8 cellular contexts compared by ENCODE assay signal in genomic region chr14:21825147-21825743, GRCh38.
DNase-seq lines count a peak whose midpoint lies in the region; ATAC-seq and TF ChIP-seq lines count a peak whose summit lies in the region.

No MANE protein-coding gene starts in this region.

- no peak for TF ChIP-seq POLR2A in right lobe of liver (IDR thresholded peaks at IDR 0.05)

- H3K4me2 ChIP-seq in GM23338: no peak overlapping the region
- no peak overlapping the region for H3K4me2 ChIP-seq in PC-9

- CTCF ChIA-PET in PC-9 (lab: Charles Lee): interaction anchor here (0.6 kb wide), 1 partner anchor 75 kb away, joined by 9 read pairs; no protein-coding TSS in a partner anchor

- intact Hi-C loops in PC-9 (cut with micrococcal nuclease; ENCODE audit: unreplicated experiment) (no loop called here), right lobe of liver (cut with DNase I) (no loop called here)

- H3K4me3 ChIP-seq in GM23338: no peak overlapping the region
- H3K4me3 ChIP-seq in PC-9: no peak overlapping the region
- H3K4me3 ChIP-seq in right lobe of liver: no peak overlapping the region

- DNase-seq in ACHN (peak; percentile 42), GM23338 (ENCODE audit: low spot score) (peak; percentile 91), PC-9 (no peak), right lobe of liver (no peak), SK-N-DZ (ENCODE audit: low spot score) (no peak), NCI-H774 (lab: John Stamatoyannopoulos, UW) (no peak)
- DNase-seq in activated effector memory CD4-positive, alpha-beta T cell treated with Interleukin-2 at 50 U/mL for 16 hours: peak; percentile 12

- H3K79me2 ChIP-seq in GM23338 (replicated peaks; ENCODE audit: insufficient read depth) (no peaks in the 10 kb centered on the region), PC-9 (ENCODE audit: low read depth) (no peaks in the 10 kb centered on the region)

- POLR2A ChIA-PET in PC-9 (lab: Charles Lee; ENCODE audit: unreplicated experiment): no interaction called here

- H3K9me2 ChIP-seq in GM23338 (ENCODE audit: insufficient read depth): no peaks in the 10 kb centered on the region
- no peaks in the 10 kb centered on the region for H3K9me2 ChIP-seq in PC-9 (ENCODE audit: insufficient read depth)

- H3K9me3 Mint-ChIP-seq in GM23338: no peaks in the 10 kb centered on the region

- no peaks in the 10 kb centered on the region for H3K9me3 ChIP-seq in PC-9 (ENCODE audit: insufficient read depth, low read depth)
- no peaks in the 10 kb centered on the region for H3K9me3 ChIP-seq in right lobe of liver

- H3K4me1 ChIP-seq in GM23338 (ENCODE audit: insufficient read depth): peaks cover 5% of the 10 kb centered on the region; the same call in 1 of the 2 replicates
- H3K4me1 ChIP-seq in PC-9 (replicated peaks; ENCODE audit: insufficient read depth): peaks cover 7% of the 10 kb centered on the region; the same call in 1 of the 2 replicates
- H3K4me1 ChIP-seq in right lobe of liver: no peaks in the 10 kb centered on the region

- peak; percentile 98 for ATAC-seq in GM23338
- ATAC-seq in right lobe of liver: no peak
- ATAC-seq in GM19455 (IDR thresholded peaks at IDR 0.05; ENCODE audit: unreplicated experiment): no peak

- H2AFZ ChIP-seq in GM23338 (no peak overlapping the region), PC-9 (no peak overlapping the region)

- TF ChIP-seq CTCF in GM23338 (conservative IDR thresholded peaks at IDR 0.05; ENCODE audit: low read depth in 2 of 2): peak; percentile 73 to 94
- TF ChIP-seq CTCF in PC-9 (conservative IDR thresholded peaks at IDR 0.05): peak; percentile 65; the same call in 1 of the 2 replicates
- peak in 3 of 4 donors; percentile 20 to 33 (median 30) for TF ChIP-seq CTCF in right lobe of liver (IDR thresholded peaks at IDR 0.05)

- H3K27ac ChIP-seq in GM23338 (ENCODE audit: low read depth) (no peak overlapping the region), PC-9 (no peak overlapping the region), right lobe of liver (no peak overlapping the region)

- no peaks in the 10 kb centered on the region for H4K20me1 ChIP-seq in GM23338 (replicated peaks; ENCODE audit: insufficient read depth)
- no peaks in the 10 kb centered on the region for H4K20me1 ChIP-seq in PC-9 (ENCODE audit: insufficient read depth)

- no peaks in the 10 kb centered on the region for H3K36me3 Mint-ChIP-seq in GM23338 (ENCODE audit: low read depth)

- H3K27ac Mint-ChIP-seq in GM23338: no peak overlapping the region

- H3K36me3 ChIP-seq in GM23338 (ENCODE audit: insufficient read depth) (no peaks in the 10 kb centered on the region), PC-9 (ENCODE audit: low read depth) (no peaks in the 10 kb centered on the region), right lobe of liver (no peaks in the 10 kb centered on the region)

- in situ Hi-C loops in ACHN (cut with HindIII; ENCODE audit: low pct_ligation_motif_present, low pct_unique_long_range_greater_than_20kb, low sequenced_read_pairs): no loop called here

- H3K27me3 Mint-ChIP-seq in GM23338 (ENCODE audit: insufficient read depth, low read depth, poor library complexity): no peaks in the 10 kb centered on the region

- no peaks in the 10 kb centered on the region for H3K27me3 ChIP-seq in GM23338 (ENCODE audit: insufficient read depth)
- no peaks in the 10 kb centered on the region for H3K27me3 ChIP-seq in PC-9 (ENCODE audit: insufficient read depth, low read depth)
- H3K27me3 ChIP-seq in right lobe of liver: no peaks in the 10 kb centered on the region

- H3F3A ChIP-seq in GM23338 (replicated peaks; ENCODE audit: low read depth): no peaks in the 10 kb centered on the region
- H3F3A ChIP-seq in PC-9 (ENCODE audit: insufficient read depth, low read depth): no peaks in the 10 kb centered on the region

- H3K4me3 Mint-ChIP-seq in GM23338: no peak overlapping the region

- peaks cover 10% of the 10 kb centered on the region for H3K4me1 Mint-ChIP-seq in GM23338

- no TSS peak for BruUV-seq in PC-9 (replicated peaks; lab: Mats Ljungman, UMichigan)

- WGBS in right lobe of liver (ENCODE audit: insufficient coverage, low coverage, low lambda C conversion rate, missing lambda C conversion rate): 6% methylated on average over 4 of the region's 4 CpGs

TF ChIP-seq in GM23338, 12 proteins besides CTCF, POLR2A, EP300 and RAD21:
- TF ChIP-seq CREB1 (CRISPR knock-in tag; IDR thresholded peaks at IDR 0.05; ENCODE audit: low read depth) (peak; percentile 37; the same call in 1 of the 2 replicates), ZNF114 (CRISPR knock-in tag; IDR thresholded peaks at IDR 0.05) (no peak)

Comparison
In these comparisons a context has a peak if more than half of its experiments do, and no peak if none do; other contexts are left out.
1. DNase-seq: peak in ACHN (single experiment), GM23338 (single experiment) and activated effector memory CD4-positive, alpha-beta T cell treated with Interleukin-2 at 50 U/mL for 16 hours (single experiment); none in PC-9 (0 of 2), right lobe of liver (0 of 3), SK-N-DZ (single experiment) and NCI-H774 (single experiment).
2. CTCF ChIP-seq: peak in every context shown above with its lines; median percentile 84 in GM23338; 65 in PC-9; 30 in right lobe of liver.